Comparison of ENCODE assay signal across 14 cellular contexts in genomic region chr2:3598912-3599854, GRCh38. TPM values are rescaled to one million over a fixed set of nuclear protein-coding genes. Genes with fewer than 3 reads are reported as not detected.
"Had no signal": no experiment of that assay in that cellular context is flagged by ENCODE, and none has a peak within 500 bp of the region (broad histone marks: within the 10 kb centered on the region; RNA-seq: fewer than 3 reads in every experiment).

No MANE protein-coding gene starts in this region.

- ATAC-seq: left ventricle myocardium superior; stimulated activated memory B cell treated with anti-CD40 and anti-IgM and Interleukin-4, amounts not matched to agents 10 μg/mL and 1 μg/mL and 100 μg/mL, for 72 hours; T-helper 17 cell had no signal

- H3K4me3 ChIP-seq: cardiac muscle cell, coronary artery, tibial nerve, vagina had no signal

- DNase-seq: activated naive CD4-positive, alpha-beta T cell treated with anti-CD3 and anti-CD28 coated beads for 36 hours; effector CD8-positive, alpha-beta T cell; left ventricle myocardium superior; T-helper 17 cell had no signal

- H3K27me3 ChIP-seq: cardiac muscle cell, tibial nerve, vagina had no signal

- H3K36me3 ChIP-seq: cardiac muscle cell, tibial nerve, vagina had no signal

- H3K27ac ChIP-seq: cardiac muscle cell, coronary artery, tibial nerve, vagina had no signal

- H3K9me3 ChIP-seq: tibial nerve, vagina had no signal

RNA-seq across cellular contexts. Expression of gene COLEC11, which starts 4.3 kb away (rescaled TPM):
- total RNA-seq: astrocyte, myocyte, T-helper 17 cell, vagina had no signal

RNA-seq across cellular contexts. Expression of gene ALLC, which starts 58.8 kb away (rescaled TPM):
- total RNA-seq: activated naive CD4-positive, alpha-beta T cell treated with anti-CD3 and anti-CD28 coated beads for 36 hours; astrocyte; cardiac muscle cell; fibroblast of lung; kidney; left ventricle myocardium superior; mesothelial cell of epicardium; myocyte; T-helper 17 cell; vagina had no signal
- polyA plus RNA-seq: cardiac muscle cell, fibroblast of lung had no signal
